12 cellular contexts compared by ENCODE assay signal in genomic region chr5:10566556-10567068, GRCh38. TPM values are rescaled to one million over a fixed set of nuclear protein-coding genes. Genes with fewer than 3 reads are reported as not detected.
DNase-seq lines count a peak whose midpoint lies in the region; ATAC-seq and TF ChIP-seq lines count a peak whose summit lies in the region.
"Had no signal": no experiment of that assay in that cellular context is flagged by ENCODE, and none has a peak within 500 bp of the region (broad histone marks: within the 10 kb centered on the region; RNA-seq: fewer than 3 reads in every experiment).

No MANE protein-coding gene starts in this region.

- no peak overlapping the region for H2AFZ ChIP-seq in DND-41 (ENCODE audit: low read depth, low read length)

- H3K27me3 ChIP-seq in DND-41 (ENCODE audit: insufficient read depth, low read length, poor library complexity), result no peaks in the 10 kb centered on the region
- H3K27me3 ChIP-seq in dorsolateral prefrontal cortex, result peaks cover 0 to 25% (median 0%) of the 10 kb centered on the region in 45 donors
- H3K27me3 ChIP-seq in sigmoid colon, result peaks cover 38 to 51% (median 42%) of the 10 kb centered on the region in 3 donors

- H3K4me3 ChIP-seq in DND-41 (ENCODE audit: low read depth in 1 of 2, low read length in 2 of 2) (peak overlapping the region in 1 of 2 experiments; percentile 92; a peak in 2 of 4 replicates), dorsolateral prefrontal cortex (peak overlapping the region in 56 of 59 donors; percentile 0 to 81 (median 72)), sigmoid colon (peak overlapping the region in 3 of 4 donors; percentile 52 to 66 (median 57))

- ATAC-seq in DND-41 (ENCODE audit: insufficient read depth, low read depth), result no peak
- no peak for ATAC-seq in GM19324 (IDR thresholded peaks at IDR 0.05; ENCODE audit: low FRiP score, unreplicated experiment)

- intact Hi-C loops in dorsolateral prefrontal cortex (cut with DNase I), result no loop called here
- intact Hi-C loops in sigmoid colon (cut with DNase I), result loop anchor here (5.0 kb wide), 1 partner anchor 61 kb away; no protein-coding TSS in a partner anchor

- DNase-seq in DND-41 (no peak), NAMALWA (ENCODE audit: low spot score) (peak; percentile 61), dorsolateral prefrontal cortex (no peak), sigmoid colon (no peak), HT-29 (ENCODE audit: low spot score) (no peak), GM13977 (ENCODE audit: low spot score) (no peak), A172 (ENCODE audit: low spot score) (no peak)
- DNase-seq: activated naive CD8-positive, alpha-beta T cell treated with anti-CD3 and anti-CD28 coated beads, Interleukin-2, amount 10 ng/mL, durations not matched to agents 7 days and 5 days; GF-D8; small intestine; stimulated activated naive CD4-positive, alpha-beta T cell treated with Interleukin-2 at 50 U/mL for 16 hours had no signal

- TF ChIP-seq CTCF in DND-41 (IDR thresholded peaks at IDR 0.05; ENCODE audit: borderline replicate concordance, extremely low read depth, low read length, poor library complexity, severe bottlenecking), result no peak
- TF ChIP-seq CTCF in dorsolateral prefrontal cortex (IDR thresholded peaks at IDR 0.05 in 54 of 56, conservative IDR thresholded peaks at IDR 0.05 in 2 of 56; ENCODE audit: low read depth in 1 of 56, partially characterized antibody in 56 of 56), result no peak
- TF ChIP-seq CTCF in sigmoid colon (IDR thresholded peaks at IDR 0.05), result no peak
- TF ChIP-seq CTCF in GM13977 (IDR thresholded peaks at IDR 0.05; ENCODE audit: extremely low read depth, insufficient read depth, missing control alignments), result no peak

- H3K4me2 ChIP-seq in DND-41 (ENCODE audit: insufficient read depth, low read length), result peak overlapping the region; percentile 68

- H4K20me1 ChIP-seq in DND-41 (ENCODE audit: insufficient read depth, low read length), result peaks cover 36% of the 10 kb centered on the region

- in situ Hi-C loops in GM13977 (cut with MboI; ENCODE audit: low pct_unique_long_range_greater_than_20kb, low sequenced_read_pairs, unreplicated experiment), result no loop called here

- TF ChIP-seq EP300 in sigmoid colon (IDR thresholded peaks at IDR 0.05), result no peak

- no peaks in the 10 kb centered on the region; the same call in none of the 2 replicates for H3K36me3 ChIP-seq in DND-41 (ENCODE audit: insufficient read depth, low read length)
- H3K36me3 ChIP-seq in sigmoid colon, result no peaks in the 10 kb centered on the region

- 63 to 68% methylated on average over 8 of the region's 8 CpGs for WGBS in sigmoid colon, 2 donors

- no peak for TF ChIP-seq POLR2A in sigmoid colon (IDR thresholded peaks at IDR 0.05)

- no peaks in the 10 kb centered on the region for H3K9me3 ChIP-seq in DND-41 (ENCODE audit: insufficient read depth, low read length, severe bottlenecking)
- H3K9me3 ChIP-seq in sigmoid colon, result no peaks in the 10 kb centered on the region

- H3K9ac ChIP-seq in DND-41 (ENCODE audit: low read depth, low read length), result peak overlapping the region; percentile 79

- peaks cover 73% of the 10 kb centered on the region for H3K79me2 ChIP-seq in DND-41 (ENCODE audit: insufficient read depth, low read length)

- peak overlapping the region; percentile 84 for H3K27ac ChIP-seq in DND-41 (ENCODE audit: low read length)
- peak overlapping the region in 43 of 59 donors; percentile 2 to 90 (median 65) for H3K27ac ChIP-seq in dorsolateral prefrontal cortex
- peak overlapping the region; percentile 17 to 57 (median 44) for H3K27ac ChIP-seq in sigmoid colon

- H3K4me1 ChIP-seq in DND-41 (ENCODE audit: insufficient read depth, low read length) (peaks cover 59% of the 10 kb centered on the region), sigmoid colon (peaks cover 0 to 50% (median 40%) of the 10 kb centered on the region in 4 donors)

RNA-seq across cellular contexts. Expression of gene ANKRD33B, which starts 2.7 kb away (rescaled TPM):
- total RNA-seq in dorsolateral prefrontal cortex (10 to 100 TPM; 10.4 to 61.6 (median 31.4) TPM), sigmoid colon (1 to 10 TPM; 2.7 to 4.6 (median 3.6) TPM)
- polyA plus RNA-seq in sigmoid colon, result 1 to 10 TPM in 2 of 3 donors, under 1 TPM in 1; 0.23 to 2.1 (median 1.2) TPM
- total RNA-seq in HT-29 (2014; rRNA removed; shearing (Covaris generic)), result not detected in 2 replicates
- 1.2 and 2.3 TPM in 2 replicates for total RNA-seq in A172 (2014; rRNA removed; shearing (Covaris generic))
